In the genomic region with DNA sequence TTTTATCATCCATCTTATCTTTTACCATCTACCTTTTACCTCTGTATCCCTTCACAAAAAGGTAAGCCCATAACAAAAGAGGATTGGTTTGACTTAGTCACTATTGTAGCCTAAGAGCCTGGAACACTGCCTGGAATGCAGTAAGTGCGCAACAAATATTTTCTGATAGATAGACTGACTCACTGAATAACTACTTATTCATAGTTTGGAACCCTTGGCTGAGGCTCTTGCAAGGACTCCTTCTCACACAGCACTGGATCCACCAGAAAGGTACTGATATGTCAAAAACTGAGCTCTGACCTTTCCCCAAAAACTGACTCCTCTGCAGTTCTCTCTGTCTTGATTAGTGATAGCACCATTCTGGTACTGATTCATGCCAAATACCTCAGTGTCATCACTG, we compare ENCODE assay signal across 21 cellular contexts.
DNase-seq lines count a peak whose midpoint lies in the region; ATAC-seq and TF ChIP-seq lines count a peak whose summit lies in the region.
"Had no signal": no experiment of that assay in that cellular context is flagged by ENCODE, and none has a peak within 500 bp of the region (broad histone marks: within the 10 kb centered on the region; RNA-seq: fewer than 3 reads in every experiment).

No MANE protein-coding gene starts in this region.

- H3K9ac ChIP-seq in IMR-90 (ENCODE audit: low read depth, low read length), result no peak overlapping the region
- H3K9ac ChIP-seq in adipocyte (ENCODE audit: low read length), result no peak overlapping the region

- H3K4ac ChIP-seq in IMR-90 (ENCODE audit: low read depth, low read length), result no peak overlapping the region

- no peak for TF ChIP-seq POLR2A in IMR-90 (IDR thresholded peaks at IDR 0.05; ENCODE audit: low read depth, low read length)

- H3K4me3 ChIP-seq in IMR-90 (ENCODE audit: insufficient read depth, low read depth, low read length) (no peak overlapping the region), adipocyte (ENCODE audit: low read length) (no peak overlapping the region), fibroblast of the aortic adventitia (ENCODE audit: low read depth, low read length) (no peak overlapping the region)
- H3K4me3 ChIP-seq: pancreas, skin epidermis, tibial nerve had no signal

- H3K9me3 ChIP-seq in IMR-90 (ENCODE audit: control insufficient read depth, insufficient read depth, low read length) (no peaks in the 10 kb centered on the region), adipocyte (ENCODE audit: control insufficient read depth, low read length) (no peaks in the 10 kb centered on the region)
- H3K9me3 ChIP-seq: pancreas had no signal

- no peak overlapping the region for H2BK5ac ChIP-seq in IMR-90 (ENCODE audit: low read depth, low read length, poor library complexity, severe bottlenecking)

- no peak overlapping the region for H3K18ac ChIP-seq in IMR-90 (ENCODE audit: low read depth, low read length)

- H2BK20ac ChIP-seq in IMR-90 (ENCODE audit: low read depth, low read length), result no peak overlapping the region

- CTCF ChIA-PET in IMR-90 (lab: Yijun Ruan, JAX), result no interaction called here

- no peak overlapping the region for H4K5ac ChIP-seq in IMR-90 (ENCODE audit: low read depth, low read length)

- H3K27ac ChIP-seq in IMR-90 (ENCODE audit: insufficient read depth, low read length), result no peak overlapping the region
- H3K27ac ChIP-seq: HL-60, pancreas, tibial nerve had no signal

- ATAC-seq in IMR-90 (ENCODE audit: low read depth), result no peak
- ATAC-seq: activated CD8-positive, alpha-beta memory T cell treated with anti-CD3 and anti-CD28 coated beads, Interleukin-2, amount 10 ng/mL, durations not matched to agents 7 days and 5 days; pancreas; stimulated activated memory B cell treated with anti-CD40 and anti-IgM and Interleukin-4, amounts not matched to agents 10 μg/mL and 1 μg/mL and 100 μg/mL, for 72 hours had no signal

- no peak overlapping the region for H2AK5ac ChIP-seq in IMR-90 (ENCODE audit: low read depth, low read length)

- H3K4me2 ChIP-seq in IMR-90 (ENCODE audit: low read depth, low read length), result no peak overlapping the region

- in situ Hi-C loops in IMR-90 (cut with MboI; ENCODE audit: low sequenced_read_pairs), result no loop called here

- TF ChIP-seq CTCF in IMR-90 (conservative IDR thresholded peaks at IDR 0.05; ENCODE audit: low read depth, low read length) (no peak), fibroblast of the aortic adventitia (IDR thresholded peaks at IDR 0.05; ENCODE audit: insufficient read depth, low read length) (no peak)

- no peak overlapping the region for H2BK120ac ChIP-seq in IMR-90 (ENCODE audit: low read depth, low read length)

- H3K36me3 ChIP-seq in IMR-90 (ENCODE audit: control insufficient read depth, insufficient read depth, low read length) (no peaks in the 10 kb centered on the region), adipocyte (ENCODE audit: control insufficient read depth, insufficient read depth, low read length, severe bottlenecking) (no peaks in the 10 kb centered on the region)
- H3K36me3 ChIP-seq: pancreas, tibial nerve had no signal

- DNase-seq in AG08395 (ENCODE audit: low spot score), result peak; percentile 68
- peak; percentile 6 for DNase-seq in IMR-90
- peak; percentile 18 for DNase-seq in adipocyte (ENCODE audit: low read depth)
- DNase-seq in fibroblast of the aortic adventitia (ENCODE audit: low read depth), result peak; percentile 87
- DNase-seq in cardiac septum (ENCODE audit: low spot score), result no peak
- DNase-seq in ureter (ENCODE audit: low spot score), result no peak
- DNase-seq in RKO (ENCODE audit: low spot score), result no peak
- no peak for DNase-seq in NCI-H774 (lab: John Stamatoyannopoulos, UW)
- DNase-seq: activated CD4-positive, CD25-positive, alpha-beta regulatory T cell treated with anti-CD3 and anti-CD28 coated beads, Interleukin-2, amount 50 U/mL, for 72 hours; activated CD8-positive, alpha-beta memory T cell treated with anti-CD3 and anti-CD28 coated beads, Interleukin-2, amount 10 ng/mL, durations not matched to agents 7 days and 5 days; activated effector memory CD4-positive, alpha-beta T cell treated with anti-CD3 and anti-CD28 coated beads, Interleukin-2, amount 50 U/mL, for 16 hours; anterior cingulate cortex; foreskin melanocyte; KBM-7; NCI-H1417 treated with DMSO at 0.1 percent for 48 hours; pancreas; SIG-M5 had no signal

- POLR2A ChIA-PET in IMR-90 (lab: Charles Lee; ENCODE audit: unreplicated experiment), result no interaction called here

- H4K20me1 ChIP-seq in IMR-90 (ENCODE audit: insufficient read depth, low read length), result no peaks in the 10 kb centered on the region

- no peak overlapping the region for H3K14ac ChIP-seq in IMR-90 (replicated peaks; ENCODE audit: low read depth, low read length)

- intact Hi-C loops in IMR-90 (cut with micrococcal nuclease), result no loop called here
- intact Hi-C loops in cardiac septum (cut with DNase I), result no loop called here

- no peak overlapping the region for H2BK15ac ChIP-seq in IMR-90 (ENCODE audit: low read depth, low read length)

- H2AFZ ChIP-seq in IMR-90 (replicated peaks; ENCODE audit: low read length, poor library complexity), result no peak overlapping the region

- no peak overlapping the region for H4K8ac ChIP-seq in IMR-90 (ENCODE audit: low read depth in 2 of 2, low read length in 2 of 2)

- H3K9me1 ChIP-seq in IMR-90 (ENCODE audit: insufficient read depth, low read length), result no peaks in the 10 kb centered on the region; the same call in 1 of the 2 replicates

- no peaks in the 10 kb centered on the region for H3K79me1 ChIP-seq in IMR-90 (ENCODE audit: low read depth in 1 of 2, low read length in 2 of 2)

- TF ChIP-seq RAD21 in IMR-90 (IDR thresholded peaks at IDR 0.05; ENCODE audit: low read length), result no peak

- H3K27me3 ChIP-seq in IMR-90 (ENCODE audit: control insufficient read depth, insufficient read depth, low read length), result peaks cover 9% of the 10 kb centered on the region
- H3K27me3 ChIP-seq in adipocyte (replicated peaks; ENCODE audit: control insufficient read depth, insufficient read depth, low read length), result no peaks in the 10 kb centered on the region
- H3K27me3 ChIP-seq: pancreas, tibial nerve had no signal

- H3K4me1 ChIP-seq in IMR-90 (ENCODE audit: control insufficient read depth, insufficient read depth, low read length) (no peaks in the 10 kb centered on the region), adipocyte (ENCODE audit: control insufficient read depth, insufficient read depth, low read length) (peaks cover 42% of the 10 kb centered on the region)
- H3K4me1 ChIP-seq: pancreas had no signal

- dilution Hi-C loops in IMR-90 (cut with HindIII; ENCODE audit: low sequenced_read_pairs, unreplicated experiment), result no loop called here

- no peak overlapping the region for H3K56ac ChIP-seq in IMR-90 (ENCODE audit: extremely low read depth, insufficient read depth, low read length)

- no peak overlapping the region for H4K91ac ChIP-seq in IMR-90 (ENCODE audit: insufficient read depth, low read depth, low read length)

- WGBS in IMR-90 (ENCODE audit: extremely low coverage in 2 of 2, insufficient read length in 1 of 2), 2 experiments, result 80% methylated on average over 1 of the region's 1 CpG; no CpG with 5 or more reads in 1 of the 2 experiments

- BruUV-seq in IMR-90 (replicated peaks; lab: Mats Ljungman, UMichigan), result no TSS peak

- no peak overlapping the region for H3K23ac ChIP-seq in IMR-90 (ENCODE audit: low read depth, low read length)

- H2AK9ac ChIP-seq in IMR-90 (replicated peaks; ENCODE audit: low read depth, low read length, poor library complexity), result no peak overlapping the region

TF ChIP-seq in IMR-90, 13 proteins besides CTCF, POLR2A, EP300 and RAD21:
- TF ChIP-seq, protein P1, sequence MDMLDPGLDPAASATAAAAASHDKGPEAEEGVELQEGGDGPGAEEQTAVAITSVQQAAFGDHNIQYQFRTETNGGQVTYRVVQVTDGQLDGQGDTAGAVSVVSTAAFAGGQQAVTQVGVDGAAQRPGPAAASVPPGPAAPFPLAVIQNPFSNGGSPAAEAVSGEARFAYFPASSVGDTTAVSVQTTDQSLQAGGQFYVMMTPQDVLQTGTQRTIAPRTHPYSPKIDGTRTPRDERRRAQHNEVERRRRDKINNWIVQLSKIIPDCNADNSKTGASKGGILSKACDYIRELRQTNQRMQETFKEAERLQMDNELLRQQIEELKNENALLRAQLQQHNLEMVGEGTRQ (IDR thresholded peaks at IDR 0.05; ENCODE audit: low read depth, low read length), result no peak
- TF ChIP-seq, protein P2, sequence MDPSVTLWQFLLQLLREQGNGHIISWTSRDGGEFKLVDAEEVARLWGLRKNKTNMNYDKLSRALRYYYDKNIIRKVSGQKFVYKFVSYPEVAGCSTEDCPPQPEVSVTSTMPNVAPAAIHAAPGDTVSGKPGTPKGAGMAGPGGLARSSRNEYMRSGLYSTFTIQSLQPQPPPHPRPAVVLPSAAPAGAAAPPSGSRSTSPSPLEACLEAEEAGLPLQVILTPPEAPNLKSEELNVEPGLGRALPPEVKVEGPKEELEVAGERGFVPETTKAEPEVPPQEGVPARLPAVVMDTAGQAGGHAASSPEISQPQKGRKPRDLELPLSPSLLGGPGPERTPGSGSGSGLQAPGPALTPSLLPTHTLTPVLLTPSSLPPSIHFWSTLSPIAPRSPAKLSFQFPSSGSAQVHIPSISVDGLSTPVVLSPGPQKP (IDR thresholded peaks at IDR 0.05; ENCODE audit: borderline replicate concordance, low read depth, low read length), result no peak
- TF ChIP-seq BHLHE40 (IDR thresholded peaks at IDR 0.05; ENCODE audit: low read depth, low read length) (no peak), RFX5 (IDR thresholded peaks at IDR 0.05; ENCODE audit: low read depth, low read length) (no peak), RCOR1 (IDR thresholded peaks at IDR 0.05; ENCODE audit: insufficient replicate concordance, low read length) (no peak), MAZ (IDR thresholded peaks at IDR 0.05; ENCODE audit: borderline replicate concordance, low read depth, low read length) (no peak), MAFK (IDR thresholded peaks at IDR 0.05; ENCODE audit: low read depth, low read length) (no peak), CHD1 (IDR thresholded peaks at IDR 0.05; ENCODE audit: low read depth, low read length) (no peak), NFE2L2 (IDR thresholded peaks at IDR 0.05; ENCODE audit: low read depth, low read length) (no peak)
TF ChIP-seq in IMR-90: peak in this region for 0.

Comparison
In these comparisons a context has a peak if more than half of its experiments do, and no peak if none do; other contexts are left out.
1. DNase-seq: peak in AG08395 (single experiment), IMR-90 (single experiment), adipocyte (single experiment) and fibroblast of the aortic adventitia (single experiment); none in cardiac septum (single experiment), ureter (single experiment), RKO (single experiment) and NCI-H774 (single experiment).